ENCODE assay signal across 26 cellular contexts in the genomic region with DNA sequence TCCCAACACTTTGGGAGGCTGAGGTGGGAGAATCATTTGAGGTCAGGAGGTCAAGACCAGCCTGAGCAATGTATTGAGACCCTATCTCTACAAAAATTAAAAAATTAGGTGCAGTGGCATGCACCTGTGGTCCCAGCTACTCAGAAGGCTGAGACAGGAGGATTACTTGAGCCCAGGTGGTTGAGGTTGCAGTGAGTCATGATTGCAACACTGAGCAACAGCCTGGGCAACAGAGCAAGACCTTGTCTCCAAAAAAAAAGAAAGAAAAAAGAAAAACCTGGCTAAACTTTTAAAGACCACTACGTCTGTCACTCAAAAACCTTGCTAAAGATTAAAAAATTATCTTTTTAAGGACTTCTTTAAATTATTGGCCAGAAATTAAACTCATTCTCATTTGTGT. TPM values are rescaled to one million over a fixed set of nuclear protein-coding genes. Genes with fewer than 3 reads are reported as not detected.
DNase-seq lines count a peak whose midpoint lies in the region; FAIRE-seq and TF ChIP-seq lines count a peak whose summit lies in the region.
"Had no signal": no experiment of that assay in that cellular context is flagged by ENCODE, and none has a peak within 500 bp of the region (broad histone marks: within the 10 kb centered on the region; RNA-seq: fewer than 3 reads in every experiment).

No MANE protein-coding gene starts in this region.

- H3K27ac ChIP-seq in GM23248 (no peak overlapping the region), smooth muscle cell (ENCODE audit: low read depth) (no peak overlapping the region), dorsolateral prefrontal cortex (no peak overlapping the region)
- H3K27ac ChIP-seq: left lung, pancreas, SJSA1, stomach, thyroid gland, vagina, WERI-Rb-1 had no signal

- FAIRE-seq in bronchial epithelial cell (lab: Jason Lieb, UNC) = no peak
- FAIRE-seq: GM12892, pancreas, small intestine had no signal

- no peaks in the 10 kb centered on the region for H3K9me3 ChIP-seq in GM23248 (ENCODE audit: low read depth)
- H3K9me3 ChIP-seq in smooth muscle cell (replicated peaks; ENCODE audit: low read depth) = no peaks in the 10 kb centered on the region
- H3K9me3 ChIP-seq: left lung, pancreas, SJSA1, stomach, thyroid gland, vagina had no signal

- TF ChIP-seq CTCF in bronchial epithelial cell (IDR thresholded peaks at IDR 0.05; ENCODE audit: insufficient read depth, low read length, severe bottlenecking) (no peak), smooth muscle cell (IDR thresholded peaks at IDR 0.05; ENCODE audit: borderline replicate concordance, insufficient read depth, poor library complexity, severe bottlenecking) (no peak), dorsolateral prefrontal cortex (IDR thresholded peaks at IDR 0.05 in 54 of 56, conservative IDR thresholded peaks at IDR 0.05 in 2 of 56; ENCODE audit: low read depth in 1 of 56, partially characterized antibody in 56 of 56) (no peak)

- DNase-seq in AML-193 (lab: John Stamatoyannopoulos, UW) = peak; percentile 17 to 18
- peak; percentile 7 for DNase-seq in GM23248
- peak; percentile 30 for DNase-seq in MV-4-11 (lab: John Stamatoyannopoulos, UW)
- DNase-seq in bronchial epithelial cell (ENCODE audit: low read depth) = peak; percentile 57
- no peak for DNase-seq in smooth muscle cell (lab: John Stamatoyannopoulos, UW; ENCODE audit: unreplicated experiment)
- DNase-seq in dorsolateral prefrontal cortex = no peak
- no peak for DNase-seq in stimulated activated CD8-positive, alpha-beta memory T cell treated with anti-CD3 and anti-CD28 coated beads, Interleukin-4, amount 100 ng/mL, for 48 hours
- no peak for DNase-seq in epidermal melanocyte (ENCODE audit: insufficient read length, low spot score)
- DNase-seq: activated CD4-positive, alpha-beta T cell treated with anti-CD3 and anti-CD28 coated beads for 48 hours; left lung; mesenchymal stem cell; NCI-H1436 treated with DMSO at 0.1 percent for 48 hours; NCI-H226; NCI-H69; pancreas; retina; RPMI8226; small intestine; stimulated activated CD4-positive, alpha-beta T cell treated with anti-CD3 and anti-CD28 coated beads, Interleukin-2, amount 100 ng/mL, for 24 hours; stomach; T1000; thyroid gland; WERI-Rb-1 had no signal

- H3K4me1 ChIP-seq in GM23248 (ENCODE audit: insufficient read depth) = peaks cover 17% of the 10 kb centered on the region
- H3K4me1 ChIP-seq in smooth muscle cell (ENCODE audit: low read depth) = peaks cover 28% of the 10 kb centered on the region

- 73 to 90% methylated on average over 1 of the region's 1 CpG for WGBS in GM23248 (ENCODE audit: low coverage in 1 of 2, low lambda C conversion rate in 2 of 2, missing lambda C conversion rate in 2 of 2), 2 experiments
- WGBS in smooth muscle cell (ENCODE audit: low lambda C conversion rate) = 82% methylated on average over 1 of the region's 1 CpG

- H2AFZ ChIP-seq in GM23248 (no peak overlapping the region), smooth muscle cell (ENCODE audit: low read depth) (no peak overlapping the region)

- no peaks in the 10 kb centered on the region for H4K20me1 ChIP-seq in GM23248 (ENCODE audit: insufficient read depth)
- no peaks in the 10 kb centered on the region for H4K20me1 ChIP-seq in smooth muscle cell (ENCODE audit: low read depth)

- H3K4me2 ChIP-seq in GM23248 (ENCODE audit: unreplicated experiment) (no peak overlapping the region), smooth muscle cell (no peak overlapping the region)

- H3K9ac ChIP-seq in GM23248 (no peak overlapping the region), smooth muscle cell (ENCODE audit: low read depth) (no peak overlapping the region)

- H3K79me2 ChIP-seq in GM23248 (ENCODE audit: insufficient read depth) (no peaks in the 10 kb centered on the region), smooth muscle cell (ENCODE audit: low read depth) (no peaks in the 10 kb centered on the region)

- intact Hi-C loops in dorsolateral prefrontal cortex (cut with DNase I) = no loop called here

- H3K36me3 ChIP-seq in GM23248 (ENCODE audit: low read depth) (no peaks in the 10 kb centered on the region), bronchial epithelial cell (ENCODE audit: control insufficient read depth, insufficient read depth, low read length) (no peaks in the 10 kb centered on the region), smooth muscle cell (ENCODE audit: low read depth) (no peaks in the 10 kb centered on the region)
- H3K36me3 ChIP-seq: left lung, pancreas, SJSA1, stomach, thyroid gland, vagina, WERI-Rb-1 had no signal

- peaks cover 23% of the 10 kb centered on the region for H3F3A ChIP-seq in GM23248 (ENCODE audit: insufficient read depth)
- H3F3A ChIP-seq in smooth muscle cell (ENCODE audit: low read depth) = peaks cover 18% of the 10 kb centered on the region

- in situ Hi-C loops in GM23248 (cut with MboI) = loop anchor here (10.0 kb wide), 1 partner anchor 167 kb away; no protein-coding TSS in a partner anchor

- no peaks in the 10 kb centered on the region for H3K9me2 ChIP-seq in GM23248 (ENCODE audit: insufficient read depth)

- no peaks in the 10 kb centered on the region for H3K27me3 ChIP-seq in GM23248 (replicated peaks; ENCODE audit: insufficient read depth)
- no peaks in the 10 kb centered on the region for H3K27me3 ChIP-seq in bronchial epithelial cell (ENCODE audit: control insufficient read depth, insufficient read depth, low read length)
- no peaks in the 10 kb centered on the region for H3K27me3 ChIP-seq in smooth muscle cell (ENCODE audit: low read depth)
- no peaks in the 10 kb centered on the region for H3K27me3 ChIP-seq in dorsolateral prefrontal cortex
- H3K27me3 ChIP-seq: left lung, pancreas, SJSA1, stomach, thyroid gland, vagina had no signal

- H3K4me3 ChIP-seq in GM23248 (no peak overlapping the region), bronchial epithelial cell (ENCODE audit: low read depth, low read length) (no peak overlapping the region), smooth muscle cell (no peak overlapping the region), dorsolateral prefrontal cortex (no peak overlapping the region)
- H3K4me3 ChIP-seq: left lung, pancreas, SJSA1, stomach, thyroid gland, vagina had no signal

RNA-seq across cellular contexts. Expression of gene ABCA1, which starts 59.8 kb away (rescaled TPM):
- total RNA-seq in GM23248 (2014; rRNA removed; shearing (Covaris generic)) = 15.9 and 20.7 TPM in 2 replicates
- polyA plus RNA-seq in GM23248 (2016; fragmentation: Nextera tagmentation; extraction: Ambion mirVana) (6.8 and 7.1 TPM in 2 replicates), smooth muscle cell (2.8 and 2.9 TPM in 2 replicates)
- total RNA-seq in bronchial epithelial cell (34.2 and 40.6 TPM in 2 replicates), smooth muscle cell (29.6 and 29.8 TPM in 2 replicates), dorsolateral prefrontal cortex (10 to 100 TPM in 113 of 120 experiments, 1 to 10 TPM in 7; 7.9 to 53.6 (median 16.8) TPM)

Comparison
In these comparisons a context has a peak if more than half of its experiments do, and no peak if none do; other contexts are left out.
1. DNase-seq: peak in AML-193 (2 of 2), GM23248 (single experiment), MV-4-11 (single experiment) and bronchial epithelial cell (single experiment); none in smooth muscle cell (single experiment), dorsolateral prefrontal cortex (0 of 10), stimulated activated CD8-positive, alpha-beta memory T cell treated with anti-CD3 and anti-CD28 coated beads, Interleukin-4, amount 100 ng/mL, for 48 hours (single experiment) and epidermal melanocyte (single experiment).